In the genomic region with DNA sequence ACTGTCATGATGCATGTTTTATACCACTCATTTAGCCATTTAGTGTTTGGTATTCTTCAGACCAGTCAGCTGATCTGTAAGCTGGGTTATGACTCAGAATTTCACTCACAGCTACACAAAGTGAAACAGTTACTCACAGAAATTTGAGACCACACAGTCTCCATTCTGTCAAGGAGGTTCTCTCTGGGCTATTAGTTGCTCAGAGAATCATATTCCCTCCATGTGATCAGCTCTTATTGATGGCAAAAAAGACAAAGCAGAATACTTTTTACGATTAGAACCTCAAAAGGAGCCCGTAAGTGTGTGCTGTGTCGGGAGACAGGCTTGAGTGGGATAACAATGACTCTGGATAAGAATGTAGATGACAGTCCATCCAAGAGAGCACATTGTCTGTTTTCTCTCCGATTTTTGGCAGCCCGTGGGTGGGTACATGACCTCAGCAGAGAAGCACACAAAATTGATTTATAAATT, we compare ENCODE assay signal across 10 cellular contexts.
DNase-seq lines count a peak whose midpoint lies in the region; ATAC-seq lines count a peak whose summit lies in the region.
"Had no signal": no experiment of that assay in that cellular context is flagged by ENCODE, and none has a peak within 500 bp of the region (broad histone marks: within the 10 kb centered on the region; RNA-seq: fewer than 3 reads in every experiment).

No MANE protein-coding gene starts in this region.

- intact Hi-C loops in right cardiac atrium (cut with DNase I): no loop called here
- intact Hi-C loops in Right ventricle myocardium inferior (cut with DNase I): no loop called here
- intact Hi-C loops in posterior vena cava (cut with DNase I): no loop called here

- H3K4me3 Mint-ChIP-seq in activated T-helper 17 cell treated with anti-CD3 and anti-CD28 coated beads, Interleukin-2, amount 50 U/mL, for 72 hours: no peak overlapping the region

- H3K4me1 ChIP-seq in right cardiac atrium (ENCODE audit: control insufficient read depth, insufficient read depth, low read length): no peaks in the 10 kb centered on the region
- H3K4me1 ChIP-seq: parathyroid adenoma had no signal

- peak overlapping the region; percentile 15 for H3K4me3 ChIP-seq in right cardiac atrium (ENCODE audit: low read length)

- H3K4me1 Mint-ChIP-seq in activated T-helper 17 cell treated with anti-CD3 and anti-CD28 coated beads, Interleukin-2, amount 50 U/mL, for 72 hours: no peaks in the 10 kb centered on the region

- H3K36me3 Mint-ChIP-seq in activated T-helper 17 cell treated with anti-CD3 and anti-CD28 coated beads, Interleukin-2, amount 50 U/mL, for 72 hours (ENCODE audit: low read depth): no peaks in the 10 kb centered on the region

- 58% methylated on average over 5 of the region's 5 CpGs for WGBS in right cardiac atrium

- H3K27me3 Mint-ChIP-seq in activated T-helper 17 cell treated with anti-CD3 and anti-CD28 coated beads, Interleukin-2, amount 50 U/mL, for 72 hours: no peaks in the 10 kb centered on the region

- no peak overlapping the region for H3K27ac Mint-ChIP-seq in activated T-helper 17 cell treated with anti-CD3 and anti-CD28 coated beads, Interleukin-2, amount 50 U/mL, for 72 hours

- H3K9me3 ChIP-seq in right cardiac atrium (ENCODE audit: control insufficient read depth, low read length): no peaks in the 10 kb centered on the region

- ATAC-seq in right cardiac atrium (no peak), Right ventricle myocardium inferior (no peak), HG03060 (IDR thresholded peaks at IDR 0.05; ENCODE audit: low read depth, unreplicated experiment) (peak; percentile 100)
- peak; percentile 29 for ATAC-seq in activated T-helper 17 cell treated with anti-CD3 and anti-CD28 coated beads, Interleukin-2, amount 50 U/mL, for 72 hours (replicated peaks)

- DNase-seq in right cardiac atrium (no peak), Right ventricle myocardium inferior (ENCODE audit: missing footprints) (no peak), NCI-H345 (lab: John Stamatoyannopoulos, UW) (no peak), posterior vena cava (ENCODE audit: low spot score) (no peak)
- DNase-seq in stimulated activated CD4-positive, alpha-beta T cell treated with anti-CD3 and anti-CD28 coated beads, Interleukin-4, amount 100 ng/mL, for 1 hour: no peak
- DNase-seq in activated CD4-positive, alpha-beta T cell treated with anti-CD3 and anti-CD28 coated beads, Interleukin-2, amount 50 U/mL, for 4 hours: no peak
- DNase-seq: WERI-Rb-1 had no signal

- H3K9me3 Mint-ChIP-seq in activated T-helper 17 cell treated with anti-CD3 and anti-CD28 coated beads, Interleukin-2, amount 50 U/mL, for 72 hours: peaks cover 14% of the 10 kb centered on the region

- H3K27ac ChIP-seq in right cardiac atrium (ENCODE audit: low read length): no peak overlapping the region
- H3K27ac ChIP-seq: parathyroid adenoma, WERI-Rb-1 had no signal

- H3K27me3 ChIP-seq in right cardiac atrium (ENCODE audit: control insufficient read depth, insufficient read depth): no peaks in the 10 kb centered on the region

Comparison
In these comparisons a context has a peak if more than half of its experiments do, and no peak if none do; other contexts are left out.
1. ATAC-seq: peak in HG03060 (single experiment) and activated T-helper 17 cell treated with anti-CD3 and anti-CD28 coated beads, Interleukin-2, amount 50 U/mL, for 72 hours (single experiment); none in right cardiac atrium (0 of 2) and Right ventricle myocardium inferior (single experiment).